Comparison of ENCODE assay signal across 2 cellular contexts in genomic region chr17:64196626-64197025, GRCh38.
A peak's percentile ranks its signal among the peaks of the same experiment; 100 is the strongest.
TF ChIP-seq lines count a peak whose summit lies in the region.

No MANE protein-coding gene starts in this region.

TF ChIP-seq in IMR-90, 13 proteins besides CTCF, POLR2A, EP300 and RAD21:
- TF ChIP-seq MAFK (IDR thresholded peaks at IDR 0.05; ENCODE audit: low read depth, low read length) (no peak), RFX5 (IDR thresholded peaks at IDR 0.05; ENCODE audit: low read depth, low read length) (no peak), USF2 (IDR thresholded peaks at IDR 0.05; ENCODE audit: low read depth, low read length) (no peak), NFE2L2 (IDR thresholded peaks at IDR 0.05; ENCODE audit: low read depth, low read length) (no peak), BHLHE40 (IDR thresholded peaks at IDR 0.05; ENCODE audit: low read depth, low read length) (no peak), MXI1 (IDR thresholded peaks at IDR 0.05; ENCODE audit: borderline replicate concordance, low read depth, low read length) (no peak), FOS (IDR thresholded peaks at IDR 0.05; ENCODE audit: low read depth, low read length) (peak; percentile 56; the same call in 1 of the 2 replicates), SMC3 (IDR thresholded peaks at IDR 0.05; ENCODE audit: low read depth, low read length) (no peak), ELK1 (IDR thresholded peaks at IDR 0.05; ENCODE audit: borderline replicate concordance, low read depth, low read length) (no peak), MAZ (IDR thresholded peaks at IDR 0.05; ENCODE audit: borderline replicate concordance, low read depth, low read length) (no peak), CEBPB (IDR thresholded peaks at IDR 0.05; ENCODE audit: low read depth, low read length) (0 out of 2 replicates have a peak, but pooled peaks have one; percentile 38), RCOR1 (IDR thresholded peaks at IDR 0.05; ENCODE audit: insufficient replicate concordance, low read length) (no peak), CHD1 (IDR thresholded peaks at IDR 0.05; ENCODE audit: low read depth, low read length) (no peak)

TF ChIP-seq in K562, 482 proteins besides CTCF, POLR2A, EP300 and RAD21:
- TF ChIP-seq ATF3 (IDR thresholded peaks at IDR 0.05) (peak; percentile 53), ATF3 (CRISPR knock-in tag; conservative IDR thresholded peaks at IDR 0.05) (no peak), ZBTB33 (CRISPR knock-in tag; IDR thresholded peaks at IDR 0.05) (no peak), ZNF830 (CRISPR knock-in tag; IDR thresholded peaks at IDR 0.05) (no peak), TCF15 (CRISPR knock-in tag; IDR thresholded peaks at IDR 0.05) (no peak)
TF ChIP-seq in K562: peak in this region for 1.
